In genomic region chr9:93681316-93682154, GRCh38 we compare ENCODE assay signal across 10 cellular contexts.
DNase-seq lines count a peak whose midpoint lies in the region; ATAC-seq and TF ChIP-seq lines count a peak whose summit lies in the region.
"Had no signal": no experiment of that assay in that cellular context is flagged by ENCODE, and none has a peak within 500 bp of the region (broad histone marks: within the 10 kb centered on the region; RNA-seq: fewer than 3 reads in every experiment).

No MANE protein-coding gene starts in this region.

- no peak overlapping the region for H3K4me3 Mint-ChIP-seq in nephron progenitor cell

- peaks cover 22% of the 10 kb centered on the region for H3K36me3 ChIP-seq in left ventricle myocardium inferior

- no peak for TF ChIP-seq CTCF in left ventricle myocardium inferior (IDR thresholded peaks at IDR 0.05; ENCODE audit: borderline replicate concordance)
- TF ChIP-seq CTCF in nephron progenitor cell (IDR thresholded peaks at IDR 0.05) = no peak

- H3K9me3 ChIP-seq in left ventricle myocardium inferior (replicated peaks) = no peaks in the 10 kb centered on the region

- peaks cover 10% of the 10 kb centered on the region for H3K36me3 Mint-ChIP-seq in nephron progenitor cell (ENCODE audit: low read depth)

- H3K4me3 ChIP-seq in left ventricle myocardium inferior = no peak overlapping the region

- H3K4me1 Mint-ChIP-seq in nephron progenitor cell = peaks cover 5% of the 10 kb centered on the region

- H3K27me3 ChIP-seq in left ventricle myocardium inferior (ENCODE audit: low read depth) = no peaks in the 10 kb centered on the region

- H3K27ac Mint-ChIP-seq in nephron progenitor cell = no peak overlapping the region

- H3K4me1 ChIP-seq in left ventricle myocardium inferior = no peaks in the 10 kb centered on the region

- H3K27me3 Mint-ChIP-seq in nephron progenitor cell (ENCODE audit: low read depth, poor library complexity) = peaks cover 6% of the 10 kb centered on the region

- H3K27ac ChIP-seq in left ventricle myocardium inferior (replicated peaks) = no peak overlapping the region

- H3K9me3 Mint-ChIP-seq in nephron progenitor cell = no peaks in the 10 kb centered on the region

- peak; percentile 4 for DNase-seq in NCI-H146 (lab: John Stamatoyannopoulos, UW)
- no peak for DNase-seq in NCI-H146 treated with DMSO at 0.1 percent for 48 hours (lab: John Stamatoyannopoulos, UW; ENCODE audit: unreplicated experiment)
- DNase-seq in left ventricle myocardium inferior = peak; percentile 7
- peak; percentile 20 for DNase-seq in stimulated activated CD8-positive, alpha-beta memory T cell treated with anti-CD3 and anti-CD28 coated beads, Interleukin-4, amount 100 ng/mL, for 48 hours
- DNase-seq in NCI-H1436 treated with DMSO at 0.1 percent for 48 hours (lab: John Stamatoyannopoulos, UW) = no peak
- no peak for DNase-seq in NCI-H1105 (lab: John Stamatoyannopoulos, UW)
- DNase-seq in nephron progenitor cell = no peak
- DNase-seq: cortex of kidney, GOT3 had no signal

- peak; percentile 41 for ATAC-seq in SK-N-SH treated with all-trans-retinoic acid at 6 μM for 48 hours

- intact Hi-C loops in left ventricle myocardium inferior (cut with micrococcal nuclease) = loop anchor here (5.0 kb wide), 1 partner anchor 281 kb away; no protein-coding TSS in a partner anchor

TF ChIP-seq in SK-N-SH treated with all-trans-retinoic acid at 6 μM for 48 hours, 23 proteins besides CTCF, POLR2A, EP300 and RAD21:
- TF ChIP-seq CSDC2 (CRISPR knock-in tag; IDR thresholded peaks at IDR 0.05) = no peak
- TF ChIP-seq ZNF70 (CRISPR knock-in tag; IDR thresholded peaks at IDR 0.05) = no peak
- TF ChIP-seq SNAI2 (CRISPR knock-in tag; IDR thresholded peaks at IDR 0.05) = no peak
- no peak for TF ChIP-seq ZFP3 (CRISPR knock-in tag; IDR thresholded peaks at IDR 0.05)
- no peak for TF ChIP-seq ZFP30 (CRISPR knock-in tag; IDR thresholded peaks at IDR 0.05)
- no peak for TF ChIP-seq PATZ1 (CRISPR knock-in tag; IDR thresholded peaks at IDR 0.05; ENCODE audit: borderline replicate concordance)
- no peak for TF ChIP-seq ARNTL (CRISPR knock-in tag; IDR thresholded peaks at IDR 0.05; ENCODE audit: borderline replicate concordance, low read depth)
- TF ChIP-seq ESRRG (CRISPR knock-in tag; IDR thresholded peaks at IDR 0.05) = no peak
- TF ChIP-seq ZC3H10 (CRISPR knock-in tag; IDR thresholded peaks at IDR 0.05) = no peak
- no peak for TF ChIP-seq ZNF565 (CRISPR knock-in tag; conservative IDR thresholded peaks at IDR 0.05; ENCODE audit: low read depth)

Comparison
In these comparisons a context has a peak if more than half of its experiments do, and no peak if none do; other contexts are left out.
1. DNase-seq: peak in NCI-H146 (single experiment), left ventricle myocardium inferior (single experiment) and stimulated activated CD8-positive, alpha-beta memory T cell treated with anti-CD3 and anti-CD28 coated beads, Interleukin-4, amount 100 ng/mL, for 48 hours (single experiment); none in NCI-H146 treated with DMSO at 0.1 percent for 48 hours (single experiment), NCI-H1436 treated with DMSO at 0.1 percent for 48 hours (single experiment), NCI-H1105 (single experiment) and nephron progenitor cell (single experiment).